In the genomic region with DNA sequence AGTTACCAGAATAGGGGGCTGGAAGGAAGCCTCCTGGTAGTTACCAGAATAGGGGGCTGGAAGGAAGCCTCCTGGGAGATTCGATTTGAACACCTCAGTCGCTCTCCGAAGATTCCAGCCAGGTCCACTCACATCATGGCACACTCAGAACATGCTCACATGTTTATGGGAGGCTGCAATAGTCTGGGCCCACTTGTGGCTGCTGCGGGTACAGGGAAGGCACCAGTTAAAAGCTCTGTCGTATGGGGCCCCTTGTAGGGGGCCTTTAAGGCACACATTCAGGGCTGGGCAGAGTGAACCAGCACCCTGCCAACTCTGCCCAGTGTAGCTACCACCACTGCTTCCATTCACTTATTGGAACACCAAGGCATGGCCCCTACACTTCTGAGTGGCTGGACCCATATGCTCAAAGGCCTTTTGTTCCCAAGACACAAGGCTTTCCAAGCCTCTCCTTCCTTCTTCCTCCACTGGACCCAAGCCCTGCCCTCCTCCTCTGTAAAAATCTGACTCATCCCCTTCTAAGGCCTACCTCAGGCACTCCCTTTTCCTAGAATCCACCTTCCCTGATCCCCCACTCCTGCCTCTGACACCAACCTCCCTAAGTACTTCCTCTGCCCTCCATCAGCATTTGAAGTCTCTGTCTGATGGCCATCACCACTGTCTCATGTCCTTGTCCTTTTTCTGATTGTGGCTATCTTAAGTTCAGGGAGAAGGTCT, we compare ENCODE assay signal across 1 cellular context.
TF ChIP-seq lines count a peak whose summit lies in the region.

No MANE protein-coding gene starts in this region.

TF ChIP-seq in HepG2, 621 proteins besides CTCF, POLR2A, EP300 and RAD21:
- no peak for TF ChIP-seq ZSCAN9 (CRISPR knock-in tag; IDR thresholded peaks at IDR 0.05; ENCODE audit: borderline replicate concordance)
- TF ChIP-seq TAF15 (IDR thresholded peaks at IDR 0.05; ENCODE audit: low read depth, low read length, poor library complexity, severe bottlenecking): no peak
- TF ChIP-seq ZNF577 (CRISPR knock-in tag; IDR thresholded peaks at IDR 0.05; ENCODE audit: borderline replicate concordance, low read depth): no peak
- no peak for TF ChIP-seq PHF8 (CRISPR knock-in tag; IDR thresholded peaks at IDR 0.05)
- TF ChIP-seq TOPORS (CRISPR knock-in tag; IDR thresholded peaks at IDR 0.05): no peak
